ENCODE assay signal across 2 cellular contexts in the genomic region with DNA sequence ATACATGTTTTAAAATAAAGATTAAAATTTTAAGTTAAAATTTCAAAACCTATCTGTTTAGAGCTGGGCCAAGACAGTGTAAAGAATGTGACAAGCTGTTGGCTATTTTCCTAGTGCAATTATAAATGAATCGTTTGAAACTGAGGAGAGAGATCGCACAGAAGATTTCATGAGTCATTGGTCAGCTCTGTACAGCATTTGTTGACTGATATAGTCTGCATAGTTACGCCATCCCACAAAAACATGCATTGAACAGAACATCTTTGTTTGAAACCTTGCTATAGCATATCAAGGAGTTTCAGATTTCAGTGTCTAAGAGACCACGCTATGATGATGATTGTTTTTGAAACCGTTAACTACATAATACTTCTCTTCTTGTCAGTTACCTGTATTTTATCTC.
TF ChIP-seq lines count a peak whose summit lies in the region.

No MANE protein-coding gene starts in this region.

TF ChIP-seq in HEK293, 187 proteins besides CTCF, POLR2A, EP300 and RAD21 (continued from another document and continues in another):
- TF ChIP-seq ZSCAN16 (tag by site-specific recombination; IDR thresholded peaks at IDR 0.05) = no peak
- TF ChIP-seq ZNF521 (tag by site-specific recombination; IDR thresholded peaks at IDR 0.05) = no peak
- TF ChIP-seq ZNF600 (tag by site-specific recombination; IDR thresholded peaks at IDR 0.05) = peak; percentile 77
- no peak for TF ChIP-seq MEIS1 (CRISPR knock-in tag; IDR thresholded peaks at IDR 0.05; ENCODE audit: borderline replicate concordance)
- no peak for TF ChIP-seq ZNF548 (tag by site-specific recombination; IDR thresholded peaks at IDR 0.05)
- no peak for TF ChIP-seq OSR2 (tag by site-specific recombination; IDR thresholded peaks at IDR 0.05)
- TF ChIP-seq, protein P1, sequence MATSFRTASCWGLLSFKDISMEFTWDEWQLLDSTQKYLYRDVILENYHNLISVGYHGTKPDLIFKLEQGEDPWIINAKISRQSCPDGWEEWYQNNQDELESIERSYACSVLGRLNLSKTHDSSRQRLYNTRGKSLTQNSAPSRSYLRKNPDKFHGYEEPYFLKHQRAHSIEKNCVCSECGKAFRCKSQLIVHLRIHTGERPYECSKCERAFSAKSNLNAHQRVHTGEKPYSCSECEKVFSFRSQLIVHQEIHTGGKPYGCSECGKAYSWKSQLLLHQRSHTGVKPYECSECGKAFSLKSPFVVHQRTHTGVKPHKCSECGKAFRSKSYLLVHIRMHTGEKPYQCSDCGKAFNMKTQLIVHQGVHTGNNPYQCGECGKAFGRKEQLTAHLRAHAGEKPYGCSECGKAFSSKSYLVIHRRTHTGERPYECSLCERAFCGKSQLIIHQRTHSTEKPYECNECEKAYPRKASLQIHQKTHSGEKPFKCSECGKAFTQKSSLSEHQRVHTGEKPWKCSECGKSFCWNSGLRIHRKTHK (tag by site-specific recombination; IDR thresholded peaks at IDR 0.05) = no peak
- TF ChIP-seq ZNF501 (tag by site-specific recombination; IDR thresholded peaks at IDR 0.05) = no peak
- TF ChIP-seq, protein P2, sequence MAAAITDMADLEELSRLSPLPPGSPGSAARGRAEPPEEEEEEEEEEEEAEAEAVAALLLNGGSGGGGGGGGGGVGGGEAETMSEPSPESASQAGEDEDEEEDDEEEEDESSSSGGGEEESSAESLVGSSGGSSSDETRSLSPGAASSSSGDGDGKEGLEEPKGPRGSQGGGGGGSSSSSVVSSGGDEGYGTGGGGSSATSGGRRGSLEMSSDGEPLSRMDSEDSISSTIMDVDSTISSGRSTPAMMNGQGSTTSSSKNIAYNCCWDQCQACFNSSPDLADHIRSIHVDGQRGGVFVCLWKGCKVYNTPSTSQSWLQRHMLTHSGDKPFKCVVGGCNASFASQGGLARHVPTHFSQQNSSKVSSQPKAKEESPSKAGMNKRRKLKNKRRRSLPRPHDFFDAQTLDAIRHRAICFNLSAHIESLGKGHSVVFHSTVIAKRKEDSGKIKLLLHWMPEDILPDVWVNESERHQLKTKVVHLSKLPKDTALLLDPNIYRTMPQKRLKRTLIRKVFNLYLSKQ (tag by site-specific recombination; IDR thresholded peaks at IDR 0.05; ENCODE audit: borderline replicate concordance) = no peak
- peak; percentile 29; the same call in 1 of the 2 replicates for TF ChIP-seq ZNF629 (tag by site-specific recombination; IDR thresholded peaks at IDR 0.05)
- TF ChIP-seq ZNF560 (tag by site-specific recombination; IDR thresholded peaks at IDR 0.05; ENCODE audit: borderline replicate concordance) = no peak
- TF ChIP-seq ZNF184 (tag by site-specific recombination; IDR thresholded peaks at IDR 0.05) = no peak; the same call in 1 of the 2 replicates
- peak; percentile 22; the same call in 1 of the 2 replicates for TF ChIP-seq INSM2 (tag by site-specific recombination; IDR thresholded peaks at IDR 0.05)
- TF ChIP-seq KLF8 (tag by site-specific recombination; IDR thresholded peaks at IDR 0.05) = peak; percentile 60; the same call in 1 of the 2 replicates
- no peak for TF ChIP-seq ZNF843 (tag by site-specific recombination; IDR thresholded peaks at IDR 0.05)
- no peak for TF ChIP-seq ZNF223 (tag by site-specific recombination; IDR thresholded peaks at IDR 0.05)
- TF ChIP-seq ZBTB17 (tag by site-specific recombination; IDR thresholded peaks at IDR 0.05) = peak; percentile 75
- peak; percentile 85 for TF ChIP-seq ZEB2 (tag by site-specific recombination; IDR thresholded peaks at IDR 0.05)
- 0 out of 2 replicates have a peak, but pooled peaks have one; percentile 13 for TF ChIP-seq ZFP69B (tag by site-specific recombination; IDR thresholded peaks at IDR 0.05)
- no peak for TF ChIP-seq ZNF664 (tag by site-specific recombination; IDR thresholded peaks at IDR 0.05)
- TF ChIP-seq, protein P3, sequence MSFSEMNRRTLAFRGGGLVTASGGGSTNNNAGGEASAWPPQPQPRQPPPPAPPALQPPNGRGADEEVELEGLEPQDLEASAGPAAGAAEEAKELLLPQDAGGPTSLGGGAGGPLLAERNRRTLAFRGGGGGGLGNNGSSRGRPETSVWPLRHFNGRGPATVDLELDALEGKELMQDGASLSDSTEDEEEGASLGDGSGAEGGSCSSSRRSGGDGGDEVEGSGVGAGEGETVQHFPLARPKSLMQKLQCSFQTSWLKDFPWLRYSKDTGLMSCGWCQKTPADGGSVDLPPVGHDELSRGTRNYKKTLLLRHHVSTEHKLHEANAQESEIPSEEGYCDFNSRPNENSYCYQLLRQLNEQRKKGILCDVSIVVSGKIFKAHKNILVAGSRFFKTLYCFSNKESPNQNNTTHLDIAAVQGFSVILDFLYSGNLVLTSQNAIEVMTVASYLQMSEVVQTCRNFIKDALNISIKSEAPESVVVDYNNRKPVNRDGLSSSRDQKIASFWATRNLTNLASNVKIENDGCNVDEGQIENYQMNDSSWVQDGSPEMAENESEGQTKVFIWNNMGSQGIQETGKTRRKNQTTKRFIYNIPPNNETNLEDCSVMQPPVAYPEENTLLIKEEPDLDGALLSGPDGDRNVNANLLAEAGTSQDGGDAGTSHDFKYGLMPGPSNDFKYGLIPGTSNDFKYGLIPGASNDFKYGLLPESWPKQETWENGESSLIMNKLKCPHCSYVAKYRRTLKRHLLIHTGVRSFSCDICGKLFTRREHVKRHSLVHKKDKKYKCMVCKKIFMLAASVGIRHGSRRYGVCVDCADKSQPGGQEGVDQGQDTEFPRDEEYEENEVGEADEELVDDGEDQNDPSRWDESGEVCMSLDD (tag by site-specific recombination; IDR thresholded peaks at IDR 0.05) = no peak
- no peak for TF ChIP-seq ZNF704 (tag by site-specific recombination; IDR thresholded peaks at IDR 0.05)
- no peak for TF ChIP-seq SALL2 (tag by site-specific recombination; IDR thresholded peaks at IDR 0.05; ENCODE audit: borderline replicate concordance)

TF ChIP-seq in SK-N-SH, 30 proteins besides CTCF, POLR2A, EP300 and RAD21 (continued from another document):
- peak; percentile 60; the same call in 1 of the 2 replicates for TF ChIP-seq ZBTB33 (IDR thresholded peaks at IDR 0.05; ENCODE audit: borderline replicate concordance, low read depth)
- peak; percentile 83; the same call in 1 of the 2 replicates for TF ChIP-seq FOXM1 (IDR thresholded peaks at IDR 0.05; ENCODE audit: low read depth)
- TF ChIP-seq SIN3A (IDR thresholded peaks at IDR 0.05; ENCODE audit: borderline replicate concordance, low read depth, low read length) = peak; percentile 56; the same call in 1 of the 2 replicates
- peak; percentile 25; the same call in 1 of the 2 replicates for TF ChIP-seq TAF1 (IDR thresholded peaks at IDR 0.05; ENCODE audit: borderline replicate concordance, low read depth, low read length)
- TF ChIP-seq, protein P4, sequence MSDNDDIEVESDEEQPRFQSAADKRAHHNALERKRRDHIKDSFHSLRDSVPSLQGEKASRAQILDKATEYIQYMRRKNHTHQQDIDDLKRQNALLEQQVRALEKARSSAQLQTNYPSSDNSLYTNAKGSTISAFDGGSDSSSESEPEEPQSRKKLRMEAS (IDR thresholded peaks at IDR 0.05; ENCODE audit: low read depth) = peak; percentile 45; the same call in 1 of the 2 replicates
- TF ChIP-seq, protein P5, sequence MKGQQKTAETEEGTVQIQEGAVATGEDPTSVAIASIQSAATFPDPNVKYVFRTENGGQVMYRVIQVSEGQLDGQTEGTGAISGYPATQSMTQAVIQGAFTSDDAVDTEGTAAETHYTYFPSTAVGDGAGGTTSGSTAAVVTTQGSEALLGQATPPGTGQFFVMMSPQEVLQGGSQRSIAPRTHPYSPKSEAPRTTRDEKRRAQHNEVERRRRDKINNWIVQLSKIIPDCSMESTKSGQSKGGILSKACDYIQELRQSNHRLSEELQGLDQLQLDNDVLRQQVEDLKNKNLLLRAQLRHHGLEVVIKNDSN (IDR thresholded peaks at IDR 0.05; ENCODE audit: borderline replicate concordance, low read depth) = no peak
- TF ChIP-seq JUND (IDR thresholded peaks at IDR 0.05) = peak; percentile 95
- TF ChIP-seq CHD2 (IDR thresholded peaks at IDR 0.05; ENCODE audit: low read length, partially characterized antibody) = no peak
- TF ChIP-seq NFIC (IDR thresholded peaks at IDR 0.05; ENCODE audit: borderline replicate concordance) = peak; percentile 89
- no peak for TF ChIP-seq RFX5 (IDR thresholded peaks at IDR 0.05; ENCODE audit: low read length)
- no peak for TF ChIP-seq MXI1 (IDR thresholded peaks at IDR 0.05; ENCODE audit: low read depth, low read length)
- no peak for TF ChIP-seq REST (IDR thresholded peaks at IDR 0.05; ENCODE audit: low read depth, low read length)
- no peak for TF ChIP-seq RCOR1 (IDR thresholded peaks at IDR 0.05; ENCODE audit: low read length)
- TF ChIP-seq TEAD4 (IDR thresholded peaks at IDR 0.05; ENCODE audit: borderline replicate concordance, insufficient read depth) = peak; percentile 65
- TF ChIP-seq SMC3 (IDR thresholded peaks at IDR 0.05; ENCODE audit: low read depth, low read length) = no peak
- no peak for TF ChIP-seq GATA2 (CRISPR knock-in tag; IDR thresholded peaks at IDR 0.05)
- TF ChIP-seq NRF1 (IDR thresholded peaks at IDR 0.05; ENCODE audit: low read depth, low read length) = no peak
- TF ChIP-seq, protein P6, sequence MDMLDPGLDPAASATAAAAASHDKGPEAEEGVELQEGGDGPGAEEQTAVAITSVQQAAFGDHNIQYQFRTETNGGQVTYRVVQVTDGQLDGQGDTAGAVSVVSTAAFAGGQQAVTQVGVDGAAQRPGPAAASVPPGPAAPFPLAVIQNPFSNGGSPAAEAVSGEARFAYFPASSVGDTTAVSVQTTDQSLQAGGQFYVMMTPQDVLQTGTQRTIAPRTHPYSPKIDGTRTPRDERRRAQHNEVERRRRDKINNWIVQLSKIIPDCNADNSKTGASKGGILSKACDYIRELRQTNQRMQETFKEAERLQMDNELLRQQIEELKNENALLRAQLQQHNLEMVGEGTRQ (IDR thresholded peaks at IDR 0.05; ENCODE audit: borderline replicate concordance, low read depth, low read length) = no peak
- TF ChIP-seq IRF3 (IDR thresholded peaks at IDR 0.05; ENCODE audit: low read depth, low read length) = no peak
- TF ChIP-seq FOXJ3 (CRISPR knock-in tag; IDR thresholded peaks at IDR 0.05) = no peak
- 0 out of 2 replicates have a peak, but pooled peaks have one; percentile 29 for TF ChIP-seq MEF2A (IDR thresholded peaks at IDR 0.05; ENCODE audit: borderline replicate concordance, low read depth)
- peak; percentile 93 for TF ChIP-seq TCF12 (IDR thresholded peaks at IDR 0.05)
